ENCODE assay signal across 18 cellular contexts in genomic region chr7:94216944-94217461, GRCh38.
"Had no signal": no experiment of that assay in that cellular context is flagged by ENCODE, and none has a peak within 500 bp of the region (broad histone marks: within the 10 kb centered on the region; RNA-seq: fewer than 3 reads in every experiment).

No MANE protein-coding gene starts in this region.

- H3K9me3 ChIP-seq: heart right ventricle, left lung, pancreas, transverse colon had no signal

- H3K4me3 ChIP-seq: heart right ventricle, left lung, pancreas, skin epidermis, transverse colon had no signal

- ATAC-seq: activated CD4-positive, alpha-beta T cell treated with anti-CD3 and anti-CD28 coated beads for 36 hours; activated CD8-positive, alpha-beta T cell treated with anti-CD3 and anti-CD28 coated beads for 36 hours; activated T-cell treated with anti-CD3 and anti-CD28 coated beads, Interleukin-2, amount 50 U/mL, for 72 hours; left lung; pancreas; stimulated activated effector memory CD8-positive, alpha-beta T cell treated with anti-CD3 and anti-CD28 coated beads, Interleukin-12 subunit alpha, Interleukin-12 subunit beta, amount 100 ng/mL, for 72 hours; T-cell had no signal

- H3K27ac ChIP-seq: heart right ventricle, left lung, pancreas, skin epidermis, transverse colon, WERI-Rb-1 had no signal

- H3K4me1 ChIP-seq: left lung, transverse colon had no signal

- DNase-seq: activated CD4-positive, alpha-beta T cell treated with anti-CD3 and anti-CD28 coated beads for 36 hours; activated CD8-positive, alpha-beta memory T cell treated with anti-CD3 and anti-CD28 coated beads, Interleukin-2, amount 50 U/mL, for 4 hours; activated CD8-positive, alpha-beta T cell treated with anti-CD3 and anti-CD28 coated beads for 36 hours; activated gamma-delta T cell treated with Interleukin-2 at 50 U/mL for 16 hours; activated naive CD8-positive, alpha-beta T cell treated with anti-CD3 and anti-CD28 coated beads for 36 hours; activated T-cell treated with anti-CD3 and anti-CD28 coated beads, Interleukin-2, amount 50 U/mL, for 72 hours; dermis blood vessel endothelial cell; erythroblast; heart right ventricle; islet precursor cell; left lung; mesendoderm; pancreas; T-cell; transverse colon; WERI-Rb-1 had no signal

- H3K36me3 ChIP-seq: heart right ventricle, left lung, pancreas, transverse colon, WERI-Rb-1 had no signal

- H3K27me3 ChIP-seq: heart right ventricle, left lung, transverse colon had no signal
